ENCODE assay signal across 10 cellular contexts in the genomic region with DNA sequence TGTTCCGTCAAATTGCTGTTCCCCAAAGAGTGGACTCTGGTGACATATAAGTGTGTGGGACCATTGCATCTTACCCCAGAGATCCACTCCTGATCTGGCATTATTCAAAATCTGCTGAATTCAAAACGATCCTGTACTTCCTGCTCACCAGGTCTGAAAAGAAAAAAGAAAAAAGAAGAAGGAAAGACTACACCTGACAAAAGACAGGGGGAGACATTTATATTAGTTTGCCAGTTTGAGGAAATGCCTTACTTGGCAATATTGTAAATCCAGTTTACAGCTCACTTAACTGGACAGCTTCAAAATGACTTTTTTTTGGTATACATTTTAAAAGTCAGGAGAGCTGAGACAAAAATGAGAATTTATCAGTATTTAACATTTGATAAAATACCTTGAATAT.
DNase-seq lines count a peak whose midpoint lies in the region; TF ChIP-seq lines count a peak whose summit lies in the region.
"Had no signal": no experiment of that assay in that cellular context is flagged by ENCODE, and none has a peak within 500 bp of the region (broad histone marks: within the 10 kb centered on the region; RNA-seq: fewer than 3 reads in every experiment).

No MANE protein-coding gene starts in this region.

- no peaks in the 10 kb centered on the region for H3K27me3 ChIP-seq in OCI-LY3 (ENCODE audit: low read depth, low read length)
- H3K27me3 ChIP-seq: sigmoid colon had no signal

- H2AFZ ChIP-seq in OCI-LY3 (ENCODE audit: low read depth, low read length), result no peak overlapping the region

- H4K20me1 ChIP-seq in OCI-LY3 (ENCODE audit: insufficient read depth, low read length), result no peaks in the 10 kb centered on the region

- H3K36me3 ChIP-seq in OCI-LY3 (replicated peaks; ENCODE audit: low read depth, low read length), result no peaks in the 10 kb centered on the region
- H3K36me3 ChIP-seq: sigmoid colon had no signal

- H3K27ac ChIP-seq in OCI-LY3 (ENCODE audit: low read length), result peak overlapping the region; percentile 99
- H3K27ac ChIP-seq: sigmoid colon had no signal

- DNase-seq in ACHN (peak; percentile 34), GM12865 (ENCODE audit: low read depth) (peak; percentile 67), epithelial cell of esophagus (ENCODE audit: low read depth) (no peak), LoVo (ENCODE audit: low spot score) (no peak), Ammon's horn (ENCODE audit: low spot score) (no peak), middle frontal gyrus (ENCODE audit: extremely low spot score, low spot score) (no peak)
- DNase-seq in activated naive CD4-positive, alpha-beta T cell treated with Interleukin-2 at 50 U/mL for 16 hours, result no peak
- DNase-seq: activated naive CD8-positive, alpha-beta T cell treated with anti-CD3 and anti-CD28 coated beads, Interleukin-2, amount 50 U/mL, for 24 hours; sigmoid colon had no signal

- no peaks in the 10 kb centered on the region; the same call in 1 of the 2 replicates for H3K9me3 ChIP-seq in OCI-LY3 (ENCODE audit: insufficient read depth, low read length)
- H3K9me3 ChIP-seq: sigmoid colon had no signal

- H3K4me3 ChIP-seq in GM12865 (ENCODE audit: low read depth, low read length), result peak overlapping the region; percentile 59
- H3K4me3 ChIP-seq in OCI-LY3 (ENCODE audit: low read length), result peak overlapping the region; percentile 70
- H3K4me3 ChIP-seq in epithelial cell of esophagus (ENCODE audit: low read length), result no peak overlapping the region
- H3K4me3 ChIP-seq: sigmoid colon had no signal

- in situ Hi-C loops in ACHN (cut with HindIII; ENCODE audit: low pct_ligation_motif_present, low pct_unique_long_range_greater_than_20kb, low sequenced_read_pairs), result no loop called here

- peaks cover 96% of the 10 kb centered on the region for H3K4me1 ChIP-seq in OCI-LY3 (ENCODE audit: low read length)
- H3K4me1 ChIP-seq: sigmoid colon had no signal

- TF ChIP-seq CTCF in GM12865 (IDR thresholded peaks at IDR 0.05; ENCODE audit: insufficient read depth, low read depth, low read length, missing control alignments) (peak; percentile 29), OCI-LY3 (IDR thresholded peaks at IDR 0.05; ENCODE audit: low read depth, low read length) (peak; percentile 69), epithelial cell of esophagus (IDR thresholded peaks at IDR 0.05; ENCODE audit: insufficient read depth, low read depth, low read length, missing control alignments) (peak; percentile 33)

- peak overlapping the region; percentile 92 for H3K9ac ChIP-seq in OCI-LY3 (ENCODE audit: low read length)

- peaks cover 26% of the 10 kb centered on the region for H3K79me2 ChIP-seq in OCI-LY3 (ENCODE audit: low read length)

- peak overlapping the region; percentile 82 for H3K4me2 ChIP-seq in OCI-LY3 (ENCODE audit: low read length)

Comparison
In these comparisons a context has a peak if more than half of its experiments do, and no peak if none do; other contexts are left out.
1. DNase-seq: peak in ACHN (single experiment) and GM12865 (single experiment); none in epithelial cell of esophagus (single experiment), LoVo (single experiment), Ammon's horn (single experiment), middle frontal gyrus (single experiment) and activated naive CD4-positive, alpha-beta T cell treated with Interleukin-2 at 50 U/mL for 16 hours (single experiment).
2. Peak in every context shown above with its lines, with median percentiles within 50 percentile points of each other: CTCF ChIP-seq.